ENCODE assay signal across 13 cellular contexts in the genomic region with DNA sequence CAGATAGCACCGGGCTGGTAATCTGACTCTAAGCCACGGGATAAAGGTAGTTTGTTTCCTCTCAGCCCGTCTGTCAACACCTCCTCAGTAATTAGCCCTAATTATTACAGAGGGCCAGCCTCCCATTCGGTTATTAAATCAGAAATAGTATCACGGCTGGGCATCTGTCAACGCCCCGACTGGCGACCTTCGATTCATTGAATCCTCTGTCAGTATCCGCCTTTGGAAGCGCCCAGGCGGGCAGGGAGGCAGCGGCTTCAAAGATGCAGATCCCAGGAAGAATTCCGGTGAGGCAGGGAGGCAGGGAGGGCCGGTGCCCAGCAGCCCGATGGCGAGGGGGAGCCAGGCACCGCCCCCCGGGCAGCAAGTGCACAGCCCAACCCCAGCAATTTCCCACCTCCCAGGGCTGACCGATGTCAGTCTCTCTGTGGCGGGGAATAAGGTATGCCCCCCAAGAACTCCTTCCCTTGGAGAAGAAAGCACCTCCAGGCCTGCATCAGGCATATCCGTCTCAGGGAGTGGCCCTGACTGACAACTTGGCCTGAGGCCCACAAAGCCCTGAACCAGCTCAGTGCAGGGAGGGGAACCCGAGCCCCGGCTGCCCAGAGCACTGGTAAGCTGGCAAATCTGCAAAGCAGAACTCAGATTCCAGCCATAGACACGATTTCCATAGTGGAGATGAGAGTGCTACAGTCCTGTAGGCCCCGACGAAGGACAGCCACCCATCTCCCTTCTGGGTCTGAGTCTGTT. TPM values are rescaled to one million over a fixed set of nuclear protein-coding genes. Genes with fewer than 3 reads are reported as not detected.
DNase-seq lines count a peak whose midpoint lies in the region; ATAC-seq and TF ChIP-seq lines count a peak whose summit lies in the region.
"Had no signal": no experiment of that assay in that cellular context is flagged by ENCODE, and none has a peak within 500 bp of the region (broad histone marks: within the 10 kb centered on the region; RNA-seq: fewer than 3 reads in every experiment).

No MANE protein-coding gene starts in this region.

- no peaks in the 10 kb centered on the region for H3K9me3 Mint-ChIP-seq in activated T-helper 1 cell treated with anti-CD3 and anti-CD28 coated beads, Interleukin-12 subunit alpha, Interleukin-12 subunit beta, Interleukin-2, Interleukin-4 antibody, amounts not matched to agents 30 ng/mL and 10 ng/mL and 1 ng/mL, durations not matched to agents 14 hours and 24 hours and 36 hours
- H3K9me3 Mint-ChIP-seq: memory B cell had no signal

- peaks cover 3% of the 10 kb centered on the region for H3K4me1 ChIP-seq in right cardiac atrium (ENCODE audit: control insufficient read depth, insufficient read depth, low read length)
- peaks cover 17 to 23% of the 10 kb centered on the region in 2 donors for H3K4me1 ChIP-seq in thoracic aorta (ENCODE audit: control insufficient read depth in 1 of 2, low read depth in 2 of 2)

- H3K4me3 ChIP-seq in right cardiac atrium (ENCODE audit: low read length) (no peak overlapping the region), thoracic aorta (no peak overlapping the region)
- H3K4me3 ChIP-seq: ovary had no signal

- no peak for TF ChIP-seq CTCF in thoracic aorta (IDR thresholded peaks at IDR 0.05)

- H3K4me3 Mint-ChIP-seq in activated T-helper 1 cell treated with anti-CD3 and anti-CD28 coated beads, Interleukin-12 subunit alpha, Interleukin-12 subunit beta, Interleukin-2, Interleukin-4 antibody, amounts not matched to agents 30 ng/mL and 10 ng/mL and 1 ng/mL, durations not matched to agents 14 hours and 24 hours and 36 hours: no peak overlapping the region
- H3K4me3 Mint-ChIP-seq: memory B cell had no signal

- H3K36me3 Mint-ChIP-seq in activated T-helper 1 cell treated with anti-CD3 and anti-CD28 coated beads, Interleukin-12 subunit alpha, Interleukin-12 subunit beta, Interleukin-2, Interleukin-4 antibody, amounts not matched to agents 30 ng/mL and 10 ng/mL and 1 ng/mL, durations not matched to agents 14 hours and 24 hours and 36 hours (ENCODE audit: low read depth): peaks cover 6% of the 10 kb centered on the region
- H3K36me3 Mint-ChIP-seq: memory B cell had no signal

- peaks cover 6% of the 10 kb centered on the region for H3K4me1 Mint-ChIP-seq in activated T-helper 1 cell treated with anti-CD3 and anti-CD28 coated beads, Interleukin-12 subunit alpha, Interleukin-12 subunit beta, Interleukin-2, Interleukin-4 antibody, amounts not matched to agents 30 ng/mL and 10 ng/mL and 1 ng/mL, durations not matched to agents 14 hours and 24 hours and 36 hours (ENCODE audit: low read depth)

- H3K27ac ChIP-seq in right cardiac atrium (ENCODE audit: low read length) (no peak overlapping the region), thoracic aorta (peak overlapping the region; percentile 79 to 82)
- H3K27ac ChIP-seq: ovary had no signal

- ATAC-seq in right cardiac atrium (peak; percentile 5 to 28), thoracic aorta (ENCODE audit: insufficient number of reproducible peaks, low FRiP score, low read depth) (no peak)

- H3K9me3 ChIP-seq in right cardiac atrium (ENCODE audit: control insufficient read depth, low read length): no peaks in the 10 kb centered on the region
- H3K9me3 ChIP-seq in thoracic aorta: no peaks in the 10 kb centered on the region
- H3K9me3 ChIP-seq: ovary had no signal

- WGBS in right cardiac atrium: 65% methylated on average over 27 of the region's 27 CpGs

- no peaks in the 10 kb centered on the region for H3K27me3 Mint-ChIP-seq in activated T-helper 1 cell treated with anti-CD3 and anti-CD28 coated beads, Interleukin-12 subunit alpha, Interleukin-12 subunit beta, Interleukin-2, Interleukin-4 antibody, amounts not matched to agents 30 ng/mL and 10 ng/mL and 1 ng/mL, durations not matched to agents 14 hours and 24 hours and 36 hours (ENCODE audit: insufficient read depth)
- H3K27me3 Mint-ChIP-seq: memory B cell had no signal

- no peaks in the 10 kb centered on the region for H3K27me3 ChIP-seq in right cardiac atrium (ENCODE audit: control insufficient read depth, insufficient read depth)
- no peaks in the 10 kb centered on the region for H3K27me3 ChIP-seq in thoracic aorta (replicated peaks; ENCODE audit: insufficient read depth)
- H3K27me3 ChIP-seq: ovary had no signal

- no peaks in the 10 kb centered on the region for H3K36me3 ChIP-seq in thoracic aorta
- H3K36me3 ChIP-seq: ovary had no signal

- intact Hi-C loops in right cardiac atrium (cut with DNase I): no loop called here
- intact Hi-C loops in activated T-helper 1 cell treated with anti-CD3 and anti-CD28 coated beads, Interleukin-12 subunit alpha, Interleukin-12 subunit beta, Interleukin-2, Interleukin-4 antibody, amounts not matched to agents 30 ng/mL and 10 ng/mL and 1 ng/mL, durations not matched to agents 14 hours and 24 hours and 36 hours (cut with micrococcal nuclease): no loop called here

- no peak overlapping the region for H3K27ac Mint-ChIP-seq in activated T-helper 1 cell treated with anti-CD3 and anti-CD28 coated beads, Interleukin-12 subunit alpha, Interleukin-12 subunit beta, Interleukin-2, Interleukin-4 antibody, amounts not matched to agents 30 ng/mL and 10 ng/mL and 1 ng/mL, durations not matched to agents 14 hours and 24 hours and 36 hours

- DNase-seq in NCI-H1105 (lab: John Stamatoyannopoulos, UW) (peak; percentile 65), NCI-H748 treated with DMSO at 0.1 percent for 48 hours (lab: John Stamatoyannopoulos, UW) (peak; percentile 12), right cardiac atrium (peak in 2 of 3 donors; percentile 71 to 77), thoracic aorta (ENCODE audit: low spot score) (no peak), SIG-M5 treated with dmso at 0.1 percent for 504 hours (lab: John Stamatoyannopoulos, UW; ENCODE audit: unreplicated experiment) (no peak)
- DNase-seq in activated T-helper 1 cell treated with anti-CD3 and anti-CD28 coated beads, Interleukin-12 subunit alpha, Interleukin-12 subunit beta, Interleukin-2, Interleukin-4 antibody, amounts not matched to agents 30 ng/mL and 10 ng/mL and 1 ng/mL, durations not matched to agents 14 hours and 24 hours and 36 hours (ENCODE audit: low spot score): no peak
- no peak for DNase-seq in stimulated activated CD4-positive, alpha-beta T cell treated with anti-CD3 and anti-CD28 coated beads, Interleukin-12 subunit alpha, Interleukin-12 subunit beta, amount 100 ng/mL, for 4 hours
- DNase-seq: activated CD8-positive, alpha-beta memory T cell treated with anti-CD3 and anti-CD28 coated beads, Interleukin-2, amount 50 U/mL, for 4 hours; NCI-H2029; ovary; RPMI8226; stimulated activated CD4-positive, alpha-beta T cell treated with anti-CD3 and anti-CD28 coated beads, Interleukin-4, amount 100 ng/mL, for 1 hour had no signal

RNA-seq across cellular contexts. Expression of a gene that starts 11.4 kb away (rescaled TPM):
- 1 to 10 TPM; 2.8 to 4.9 (median 4.0) TPM for total RNA-seq in right cardiac atrium
- polyA plus RNA-seq in right cardiac atrium: 2.1 TPM
- 1 to 10 TPM; 2.3 to 7.7 TPM for total RNA-seq in thoracic aorta
- 20.6 and 21.5 TPM in 2 replicates for total RNA-seq in activated T-helper 1 cell treated with anti-CD3 and anti-CD28 coated beads, Interleukin-12 subunit alpha, Interleukin-12 subunit beta, Interleukin-2, Interleukin-4 antibody, amounts not matched to agents 30 ng/mL and 10 ng/mL and 1 ng/mL, durations not matched to agents 14 hours and 24 hours and 36 hours

RNA-seq across cellular contexts. Expression of a gene that starts 11.4 kb away (rescaled TPM):
- 1 to 10 TPM; 6.8 to 9.9 (median 8.8) TPM for total RNA-seq in right cardiac atrium
- polyA plus RNA-seq in right cardiac atrium: 5.8 TPM
- total RNA-seq in thoracic aorta: 10 to 100 TPM; 11.8 to 17.2 TPM
- 22.2 and 24.1 TPM in 2 replicates for total RNA-seq in activated T-helper 1 cell treated with anti-CD3 and anti-CD28 coated beads, Interleukin-12 subunit alpha, Interleukin-12 subunit beta, Interleukin-2, Interleukin-4 antibody, amounts not matched to agents 30 ng/mL and 10 ng/mL and 1 ng/mL, durations not matched to agents 14 hours and 24 hours and 36 hours

Comparison
In these comparisons a context has a peak if more than half of its experiments do, and no peak if none do; other contexts are left out.
1. DNase-seq: peak in NCI-H1105 (single experiment), NCI-H748 treated with DMSO at 0.1 percent for 48 hours (single experiment) and right cardiac atrium (2 of 3); none in thoracic aorta (single experiment), activated T-helper 1 cell treated with anti-CD3 and anti-CD28 coated beads, Interleukin-12 subunit alpha, Interleukin-12 subunit beta, Interleukin-2, Interleukin-4 antibody, amounts not matched to agents 30 ng/mL and 10 ng/mL and 1 ng/mL, durations not matched to agents 14 hours and 24 hours and 36 hours (single experiment), stimulated activated CD4-positive, alpha-beta T cell treated with anti-CD3 and anti-CD28 coated beads, Interleukin-12 subunit alpha, Interleukin-12 subunit beta, amount 100 ng/mL, for 4 hours (single experiment) and SIG-M5 treated with dmso at 0.1 percent for 504 hours (single experiment).